In the genomic region with DNA sequence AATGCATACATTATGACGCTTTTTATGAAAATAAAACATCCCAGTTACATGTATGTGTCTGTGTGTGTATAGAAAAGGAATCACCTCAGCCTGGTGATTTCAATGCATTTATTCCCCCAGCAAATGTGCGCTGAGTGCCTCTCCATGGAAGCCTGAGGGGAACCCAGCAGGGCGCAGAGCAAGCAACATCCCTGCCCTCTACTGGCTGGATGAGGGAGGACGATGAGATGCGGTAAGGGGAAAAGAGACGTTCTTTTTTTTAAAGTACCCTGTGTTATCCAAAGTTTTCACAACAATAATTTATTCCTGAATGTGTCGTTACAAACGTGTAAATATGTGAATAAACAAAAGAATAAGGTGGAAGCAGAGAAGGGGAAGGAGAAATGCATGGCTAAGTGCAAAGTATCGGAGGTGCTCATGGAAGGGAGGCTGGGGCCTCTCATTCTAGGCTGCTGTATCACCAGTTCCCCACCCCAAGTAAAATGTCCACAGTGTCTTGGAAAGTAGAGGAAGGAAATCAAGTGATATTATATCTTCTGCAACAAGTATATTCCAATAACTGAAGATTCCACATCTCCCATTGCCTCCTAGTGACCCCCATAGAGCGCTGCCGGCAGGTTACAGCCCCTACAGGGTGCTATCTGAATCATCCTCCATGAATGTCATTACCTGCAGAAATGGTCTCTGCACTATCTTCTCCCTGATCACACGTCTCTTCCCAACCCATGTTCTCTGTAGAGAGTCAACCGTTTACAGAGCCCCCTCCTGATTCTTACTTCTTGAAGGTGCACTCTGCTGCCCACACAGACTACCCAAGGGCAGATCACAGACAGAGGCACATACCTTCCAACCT, we compare ENCODE assay signal across 8 cellular contexts. TPM values are rescaled to one million over a fixed set of nuclear protein-coding genes. Genes with fewer than 3 reads are reported as not detected.
A peak's percentile ranks its signal among the peaks of the same experiment; 100 is the strongest.
DNase-seq lines count a peak whose midpoint lies in the region; ATAC-seq and TF ChIP-seq lines count a peak whose summit lies in the region.

No MANE protein-coding gene starts in this region.

- no peaks in the 10 kb centered on the region for H3K36me3 ChIP-seq in psoas muscle (ENCODE audit: insufficient read depth in 1 of 2, low read depth in 1 of 2)

- H3K9me3 ChIP-seq in psoas muscle = no peaks in the 10 kb centered on the region

- WGBS in psoas muscle, 3 donors = 47 to 60% (median 48%) methylated on average over 13 of the region's 13 CpGs

- peak; percentile 95 for TF ChIP-seq CTCF in fibroblast of the aortic adventitia (IDR thresholded peaks at IDR 0.05; ENCODE audit: insufficient read depth, low read length)
- TF ChIP-seq CTCF in psoas muscle (IDR thresholded peaks at IDR 0.05) = peak; percentile 53

- DNase-seq in A172 (ENCODE audit: low spot score) (peak; percentile 39), GDM1 (lab: John Stamatoyannopoulos, UW) (peak; percentile 24), SKM-1 (lab: John Stamatoyannopoulos, UW; ENCODE audit: unreplicated experiment) (peak; percentile 33), fibroblast of the aortic adventitia (ENCODE audit: low read depth) (peak; percentile 50), psoas muscle (no peak), NCI-H128 (lab: John Stamatoyannopoulos, UW; ENCODE audit: unreplicated experiment) (no peak), hippocampal formation (lab: John Stamatoyannopoulos, UW) (no peak)

- H3K27me3 ChIP-seq in psoas muscle (ENCODE audit: insufficient read depth in 3 of 3, low read length in 2 of 3) = peaks cover 0 to 3% (median 0%) of the 10 kb centered on the region in 3 donors

- no peaks in the 10 kb centered on the region for H3K4me1 ChIP-seq in psoas muscle

- ATAC-seq in HG03045 (IDR thresholded peaks at IDR 0.05; ENCODE audit: unreplicated experiment) = peak; percentile 50
- peak; percentile 47 to 70 (median 62) for ATAC-seq in psoas muscle

- H3K27ac ChIP-seq in psoas muscle = no peak overlapping the region

- intact Hi-C loops in psoas muscle (cut with DNase I) = no loop called here

- H3K4me3 ChIP-seq in fibroblast of the aortic adventitia (ENCODE audit: low read depth, low read length) (no peak overlapping the region), psoas muscle (no peak overlapping the region)

RNA-seq across cellular contexts. Expression of gene ABLIM3, which starts 13.0 kb away (rescaled TPM):
- total RNA-seq in A172 (2014; rRNA removed; shearing (Covaris generic)) = 12.6 and 15.9 TPM in 2 replicates
- total RNA-seq in fibroblast of the aortic adventitia (ENCODE audit: low replicate concordance) (13.9 and 24.9 TPM in 2 replicates), psoas muscle (10 to 100 TPM; 34.3 to 54.5 (median 42.8) TPM)
- polyA plus RNA-seq in psoas muscle = 10 to 100 TPM; 18.7 to 35.0 (median 23.8) TPM

Comparison
In these comparisons a context has a peak if more than half of its experiments do, and no peak if none do; other contexts are left out.
1. DNase-seq: peak in A172 (single experiment), GDM1 (single experiment), SKM-1 (single experiment) and fibroblast of the aortic adventitia (single experiment); none in psoas muscle (0 of 2), NCI-H128 (single experiment) and hippocampal formation (0 of 2).